Comparison of ENCODE assay signal across 21 cellular contexts in genomic region chr3:1269808-1270207, GRCh38.
DNase-seq lines count a peak whose midpoint lies in the region; ATAC-seq, FAIRE-seq and TF ChIP-seq lines count a peak whose summit lies in the region.
"Had no signal": no experiment of that assay in that cellular context is flagged by ENCODE, and none has a peak within 500 bp of the region (broad histone marks: within the 10 kb centered on the region; RNA-seq: fewer than 3 reads in every experiment).

No MANE protein-coding gene starts in this region.

- no peaks in the 10 kb centered on the region for H3K4me1 ChIP-seq in astrocyte (ENCODE audit: insufficient read depth, low read length)
- H3K4me1 ChIP-seq: BLaER1 had no signal

- H3K36me3 Mint-ChIP-seq in astrocyte (ENCODE audit: low read depth, unreplicated experiment) = no peaks in the 10 kb centered on the region
- peaks cover 6% of the 10 kb centered on the region for H3K36me3 Mint-ChIP-seq in osteocyte (ENCODE audit: unreplicated experiment)
- H3K36me3 Mint-ChIP-seq: CD4-positive, CD25-positive, alpha-beta regulatory T cell had no signal

- H3K9me3 Mint-ChIP-seq in astrocyte (ENCODE audit: unreplicated experiment) = peaks cover 2% of the 10 kb centered on the region
- H3K9me3 Mint-ChIP-seq in osteocyte (ENCODE audit: unreplicated experiment) = peaks cover 4% of the 10 kb centered on the region

- H4K20me1 ChIP-seq in astrocyte (ENCODE audit: insufficient read depth, low read length) = no peaks in the 10 kb centered on the region
- H4K20me1 ChIP-seq: BLaER1 had no signal

- no peaks in the 10 kb centered on the region for H3K27me3 Mint-ChIP-seq in astrocyte (ENCODE audit: low read depth, unreplicated experiment)
- no peaks in the 10 kb centered on the region for H3K27me3 Mint-ChIP-seq in osteocyte (ENCODE audit: unreplicated experiment)
- H3K27me3 Mint-ChIP-seq: B cell; CD4-positive, CD25-positive, alpha-beta regulatory T cell; CD8-positive, alpha-beta memory T cell had no signal

- TF ChIP-seq CTCF in astrocyte (IDR thresholded peaks at IDR 0.05; ENCODE audit: insufficient read depth, low read depth, low read length) (no peak), osteocyte (IDR thresholded peaks at IDR 0.05) (no peak)

- DNase-seq in astrocyte (ENCODE audit: low read depth) (peak; percentile 14), iris pigment epithelial cell (ENCODE audit: low read depth) (peak; percentile 3), osteocyte (ENCODE audit: extremely low spot score, unreplicated experiment) (no peak), SK-N-DZ (ENCODE audit: low spot score) (no peak)
- no peak for DNase-seq in activated naive CD4-positive, alpha-beta T cell treated with Interleukin-2 at 50 U/mL for 16 hours
- DNase-seq: CD4-positive, CD25-positive, alpha-beta regulatory T cell; CD8-positive, alpha-beta memory T cell; DMS 273 treated with DMSO at 0.1 percent for 48 hours; DMS79; EL; GDM1; GM23248; H7; HCEC 1CT had no signal

- H3K4me2 ChIP-seq in astrocyte (ENCODE audit: low read length) = no peak overlapping the region
- H3K4me2 ChIP-seq: BLaER1 had no signal

- no peak overlapping the region for H3K4me3 ChIP-seq in astrocyte (ENCODE audit: insufficient read depth, low read depth, low read length)
- H3K4me3 ChIP-seq: BLaER1, GM12878, GM23248 had no signal

- ATAC-seq in HG03439 (IDR thresholded peaks at IDR 0.05; ENCODE audit: unreplicated experiment) = no peak
- ATAC-seq: GM12878 had no signal

- H3K27ac Mint-ChIP-seq in astrocyte (ENCODE audit: unreplicated experiment) (no peak overlapping the region), osteocyte (ENCODE audit: unreplicated experiment) (peak overlapping the region; percentile 41)
- H3K27ac Mint-ChIP-seq: B cell; CD4-positive, CD25-positive, alpha-beta regulatory T cell; CD8-positive, alpha-beta memory T cell had no signal

- H3K4me3 Mint-ChIP-seq in astrocyte (ENCODE audit: unreplicated experiment) = no peak overlapping the region
- H3K4me3 Mint-ChIP-seq in osteocyte (ENCODE audit: unreplicated experiment) = no peak overlapping the region
- H3K4me3 Mint-ChIP-seq: B cell; CD4-positive, CD25-positive, alpha-beta regulatory T cell; CD8-positive, alpha-beta memory T cell had no signal

- no peaks in the 10 kb centered on the region for H3K36me3 ChIP-seq in astrocyte (ENCODE audit: insufficient read depth, low read length)
- H3K36me3 ChIP-seq: BLaER1 had no signal

- no peaks in the 10 kb centered on the region for H3K79me2 ChIP-seq in astrocyte (ENCODE audit: insufficient read depth, low read length)

- H3K9me3 ChIP-seq in astrocyte (ENCODE audit: insufficient read depth, low read depth, low read length) = no peaks in the 10 kb centered on the region

- H3K4me1 Mint-ChIP-seq in astrocyte (ENCODE audit: low read depth, unreplicated experiment) (no peaks in the 10 kb centered on the region), osteocyte (ENCODE audit: unreplicated experiment) (peaks cover 26% of the 10 kb centered on the region)
- H3K4me1 Mint-ChIP-seq: B cell; CD4-positive, CD25-positive, alpha-beta regulatory T cell; CD8-positive, alpha-beta memory T cell had no signal

- no peak overlapping the region for H3K9ac ChIP-seq in astrocyte (ENCODE audit: low read length)
- H3K9ac ChIP-seq: BLaER1, GM23248 had no signal

- H3K27me3 ChIP-seq in astrocyte (ENCODE audit: insufficient read depth, low read length) = no peaks in the 10 kb centered on the region
- H3K27me3 ChIP-seq: BLaER1 had no signal

- no peak for FAIRE-seq in astrocyte (lab: Jason Lieb, UNC)
- FAIRE-seq: GM12878, GM19239, H1 had no signal

- H2AFZ ChIP-seq in astrocyte (ENCODE audit: low read depth, low read length) = no peak overlapping the region
- H2AFZ ChIP-seq: GM23248 had no signal

- no peak overlapping the region for H3K27ac ChIP-seq in astrocyte (ENCODE audit: low read depth, low read length)
- H3K27ac ChIP-seq: BLaER1, C4-2B, GM23248 had no signal

Comparison
In these comparisons a context has a peak if more than half of its experiments do, and no peak if none do; other contexts are left out.
1. DNase-seq: peak in astrocyte (single experiment) and iris pigment epithelial cell (single experiment); none in osteocyte (single experiment), activated naive CD4-positive, alpha-beta T cell treated with Interleukin-2 at 50 U/mL for 16 hours (single experiment) and SK-N-DZ (single experiment).